1 cellular context compared by ENCODE assay signal in genomic region chr9:129178579-129178909, GRCh38.
TF ChIP-seq lines count a peak whose summit lies in the region.

No MANE protein-coding gene starts in this region.

TF ChIP-seq in K562, 482 proteins besides CTCF, POLR2A, EP300 and RAD21 (continued from another document):
- TF ChIP-seq TEAD1 (CRISPR knock-in tag; IDR thresholded peaks at IDR 0.05) (0 out of 4 replicates have a peak, but pooled peaks of 1 of the 2 experiments have one; percentile 36), ZNF184 (CRISPR knock-in tag; IDR thresholded peaks at IDR 0.05) (no peak), MBD1 (CRISPR knock-in tag; IDR thresholded peaks at IDR 0.05) (peak; percentile 94), SOX6 (IDR thresholded peaks at IDR 0.05) (no peak), RB1 (IDR thresholded peaks at IDR 0.05; ENCODE audit: low read depth) (peak; percentile 7; the same call in 1 of the 2 replicates)
